1 cellular context compared by ENCODE assay signal in genomic region chr6:13247627-13248026, GRCh38.
TF ChIP-seq lines count a peak whose summit lies in the region.

No MANE protein-coding gene starts in this region.

TF ChIP-seq in endothelial cell of umbilical vein, 7 proteins besides CTCF, POLR2A, EP300 and RAD21 (continued from another document):
- no peak for TF ChIP-seq MAX (IDR thresholded peaks at IDR 0.05; ENCODE audit: insufficient read depth, insufficient read length)
- no peak for TF ChIP-seq GATA2 (IDR thresholded peaks at IDR 0.05; ENCODE audit: insufficient read depth, insufficient read length, low read depth, low read length)
- no peak for TF ChIP-seq POLR2AphosphoS5 (IDR thresholded peaks at IDR 0.05; ENCODE audit: insufficient read depth, low read depth, low read length)
TF ChIP-seq in endothelial cell of umbilical vein: peak in this region for 0.
